21 cellular contexts compared by ENCODE assay signal in genomic region chr1:183498342-183498991, GRCh38. TPM values are rescaled to one million over a fixed set of nuclear protein-coding genes. Genes with fewer than 3 reads are reported as not detected.
DNase-seq lines count a peak whose midpoint lies in the region; ATAC-seq, FAIRE-seq and TF ChIP-seq lines count a peak whose summit lies in the region.
"Had no signal": no experiment of that assay in that cellular context is flagged by ENCODE, and none has a peak within 500 bp of the region (broad histone marks: within the 10 kb centered on the region; RNA-seq: fewer than 3 reads in every experiment).

No MANE protein-coding gene starts in this region.

- peaks cover 20% of the 10 kb centered on the region for H3K36me3 Mint-ChIP-seq in activated CD4-positive, alpha-beta memory T cell treated with anti-CD3 and anti-CD28 coated beads, Interleukin-2, amount 10 ng/mL, durations not matched to agents 7 days and 5 days (ENCODE audit: low read depth)
- H3K36me3 Mint-ChIP-seq in activated CD4-positive, alpha-beta memory T cell treated with anti-CD3 and anti-CD28 coated beads for 36 hours = peaks cover 3% of the 10 kb centered on the region
- H3K36me3 Mint-ChIP-seq in activated T-helper 2 cell treated with anti-CD3 and anti-CD28 coated beads, Interferon-gamma antibody, Interleukin-2, Interleukin-4, amounts not matched to agents 10 μg/mL and 5 μg/mL and 100 μg/mL, durations not matched to agents 14 hours and 24 hours and 36 hours (ENCODE audit: low read depth) = peaks cover 19% of the 10 kb centered on the region
- H3K36me3 Mint-ChIP-seq in natural killer cell treated with Interleukin-12 subunit alpha and Interleukin-12 subunit beta and Interleukin-15 and Interleukin-18, amount 100 ng/mL, for 72 hours = no peaks in the 10 kb centered on the region

- no peaks in the 10 kb centered on the region for H3K9me3 Mint-ChIP-seq in activated CD4-positive, alpha-beta memory T cell treated with anti-CD3 and anti-CD28 coated beads, Interleukin-2, amount 10 ng/mL, durations not matched to agents 7 days and 5 days
- no peaks in the 10 kb centered on the region for H3K9me3 Mint-ChIP-seq in activated CD4-positive, alpha-beta memory T cell treated with anti-CD3 and anti-CD28 coated beads for 36 hours
- peaks cover 4% of the 10 kb centered on the region for H3K9me3 Mint-ChIP-seq in activated T-helper 2 cell treated with anti-CD3 and anti-CD28 coated beads, Interferon-gamma antibody, Interleukin-2, Interleukin-4, amounts not matched to agents 10 μg/mL and 5 μg/mL and 100 μg/mL, durations not matched to agents 14 hours and 24 hours and 36 hours
- H3K9me3 Mint-ChIP-seq in natural killer cell treated with Interleukin-12 subunit alpha and Interleukin-12 subunit beta and Interleukin-15 and Interleukin-18, amount 100 ng/mL, for 72 hours = no peaks in the 10 kb centered on the region

- peak in 1 of 2 donors; percentile 56 for ATAC-seq in natural killer cell treated with Interleukin-12 subunit alpha and Interleukin-12 subunit beta and Interleukin-15 and Interleukin-18, amount 100 ng/mL, for 72 hours
- ATAC-seq in HG03095 (IDR thresholded peaks at IDR 0.05; ENCODE audit: unreplicated experiment) = no peak
- ATAC-seq: left lobe of liver, upper lobe of right lung had no signal

- H3K4me3 Mint-ChIP-seq in activated CD4-positive, alpha-beta memory T cell treated with anti-CD3 and anti-CD28 coated beads, Interleukin-2, amount 10 ng/mL, durations not matched to agents 7 days and 5 days = peak overlapping the region; percentile 6
- no peak overlapping the region for H3K4me3 Mint-ChIP-seq in activated CD4-positive, alpha-beta memory T cell treated with anti-CD3 and anti-CD28 coated beads for 36 hours
- H3K4me3 Mint-ChIP-seq in activated T-helper 2 cell treated with anti-CD3 and anti-CD28 coated beads, Interferon-gamma antibody, Interleukin-2, Interleukin-4, amounts not matched to agents 10 μg/mL and 5 μg/mL and 100 μg/mL, durations not matched to agents 14 hours and 24 hours and 36 hours (ENCODE audit: low read depth) = peak overlapping the region; percentile 49
- peak overlapping the region; percentile 51 for H3K4me3 Mint-ChIP-seq in natural killer cell treated with Interleukin-12 subunit alpha and Interleukin-12 subunit beta and Interleukin-15 and Interleukin-18, amount 100 ng/mL, for 72 hours

- peaks cover 44% of the 10 kb centered on the region for H3K4me1 Mint-ChIP-seq in activated CD4-positive, alpha-beta memory T cell treated with anti-CD3 and anti-CD28 coated beads, Interleukin-2, amount 10 ng/mL, durations not matched to agents 7 days and 5 days
- peaks cover 55% of the 10 kb centered on the region for H3K4me1 Mint-ChIP-seq in activated CD4-positive, alpha-beta memory T cell treated with anti-CD3 and anti-CD28 coated beads for 36 hours (ENCODE audit: low read depth)
- H3K4me1 Mint-ChIP-seq in activated T-helper 2 cell treated with anti-CD3 and anti-CD28 coated beads, Interferon-gamma antibody, Interleukin-2, Interleukin-4, amounts not matched to agents 10 μg/mL and 5 μg/mL and 100 μg/mL, durations not matched to agents 14 hours and 24 hours and 36 hours (ENCODE audit: low read depth) = peaks cover 35% of the 10 kb centered on the region
- H3K4me1 Mint-ChIP-seq in natural killer cell treated with Interleukin-12 subunit alpha and Interleukin-12 subunit beta and Interleukin-15 and Interleukin-18, amount 100 ng/mL, for 72 hours (ENCODE audit: low read depth in 2 of 2) = peaks cover 32 to 40% of the 10 kb centered on the region in 2 donors

- peak; percentile 81 for FAIRE-seq in H54 (lab: Jason Lieb, UNC)

- POLR2A ChIA-PET in activated CD4-positive, alpha-beta memory T cell treated with anti-CD3 and anti-CD28 coated beads, Interleukin-2, amount 10 ng/mL, durations not matched to agents 7 days and 5 days (lab: Charles Lee) = interaction anchor here (1.2 to 1.5 kb wide), 2 partner anchors 20 to 26 kb away, joined by 5 to 8 read pairs; partner anchors contain the start of gene SMG7
- POLR2A ChIA-PET in activated CD4-positive, alpha-beta memory T cell treated with anti-CD3 and anti-CD28 coated beads for 36 hours (lab: Charles Lee) = no interaction called here

- DNase-seq in activated CD4-positive, alpha-beta memory T cell treated with anti-CD3 and anti-CD28 coated beads, Interleukin-2, amount 10 ng/mL, durations not matched to agents 7 days and 5 days = no peak
- DNase-seq in activated CD4-positive, alpha-beta memory T cell treated with anti-CD3 and anti-CD28 coated beads for 36 hours = no peak
- no peak for DNase-seq in H54 (ENCODE audit: insufficient read length, low spot score)
- DNase-seq in activated T-helper 2 cell treated with anti-CD3 and anti-CD28 coated beads, Interferon-gamma antibody, Interleukin-2, Interleukin-4, amounts not matched to agents 10 μg/mL and 5 μg/mL and 100 μg/mL, durations not matched to agents 14 hours and 24 hours and 36 hours (ENCODE audit: low spot score) = no peak
- no peak for DNase-seq in natural killer cell treated with Interleukin-12 subunit alpha and Interleukin-12 subunit beta and Interleukin-15 and Interleukin-18, amount 100 ng/mL, for 72 hours (ENCODE audit: low spot score)
- no peak for DNase-seq in mesenteric fat pad (ENCODE audit: low spot score)
- DNase-seq in AG20443 (ENCODE audit: low spot score) = no peak
- DNase-seq: activated CD4-positive, CD25-positive, alpha-beta regulatory T cell; C1 segment of cervical spinal cord; caudate nucleus; esophagus squamous epithelium; H7; IMR-90; NCI-H187; NCI-H446 treated with DMSO at 0.1 percent for 48 hours; retina; Right ventricle myocardium superior; stimulated activated CD4-positive, alpha-beta T cell treated with anti-CD3 and anti-CD28 coated beads, Interleukin-12 subunit alpha, Interleukin-12 subunit beta, amount 100 ng/mL, for 4 hours; upper lobe of right lung had no signal

- intact Hi-C loops in activated CD4-positive, alpha-beta memory T cell treated with anti-CD3 and anti-CD28 coated beads for 36 hours (cut with micrococcal nuclease) = loop anchor here (2.0 kb wide), 1 partner anchor 20 kb away; no protein-coding TSS in a partner anchor
- intact Hi-C loops in activated T-helper 2 cell treated with anti-CD3 and anti-CD28 coated beads, Interferon-gamma antibody, Interleukin-2, Interleukin-4, amounts not matched to agents 10 μg/mL and 5 μg/mL and 100 μg/mL, durations not matched to agents 14 hours and 24 hours and 36 hours (cut with micrococcal nuclease) = no loop called here

- no peak for TF ChIP-seq POLR2A in H54 (IDR thresholded peaks at IDR 0.05; ENCODE audit: low read depth, low read length)

- H3K27ac Mint-ChIP-seq in activated CD4-positive, alpha-beta memory T cell treated with anti-CD3 and anti-CD28 coated beads, Interleukin-2, amount 10 ng/mL, durations not matched to agents 7 days and 5 days = peak overlapping the region; percentile 67
- no peak overlapping the region for H3K27ac Mint-ChIP-seq in activated CD4-positive, alpha-beta memory T cell treated with anti-CD3 and anti-CD28 coated beads for 36 hours
- H3K27ac Mint-ChIP-seq in activated T-helper 2 cell treated with anti-CD3 and anti-CD28 coated beads, Interferon-gamma antibody, Interleukin-2, Interleukin-4, amounts not matched to agents 10 μg/mL and 5 μg/mL and 100 μg/mL, durations not matched to agents 14 hours and 24 hours and 36 hours = peak overlapping the region; percentile 70
- H3K27ac Mint-ChIP-seq in natural killer cell treated with Interleukin-12 subunit alpha and Interleukin-12 subunit beta and Interleukin-15 and Interleukin-18, amount 100 ng/mL, for 72 hours = peak overlapping the region; percentile 37 to 51

- H3K27me3 Mint-ChIP-seq in activated CD4-positive, alpha-beta memory T cell treated with anti-CD3 and anti-CD28 coated beads, Interleukin-2, amount 10 ng/mL, durations not matched to agents 7 days and 5 days = no peaks in the 10 kb centered on the region
- no peaks in the 10 kb centered on the region for H3K27me3 Mint-ChIP-seq in activated CD4-positive, alpha-beta memory T cell treated with anti-CD3 and anti-CD28 coated beads for 36 hours
- H3K27me3 Mint-ChIP-seq in activated T-helper 2 cell treated with anti-CD3 and anti-CD28 coated beads, Interferon-gamma antibody, Interleukin-2, Interleukin-4, amounts not matched to agents 10 μg/mL and 5 μg/mL and 100 μg/mL, durations not matched to agents 14 hours and 24 hours and 36 hours (ENCODE audit: low read depth) = no peaks in the 10 kb centered on the region
- no peaks in the 10 kb centered on the region for H3K27me3 Mint-ChIP-seq in natural killer cell treated with Interleukin-12 subunit alpha and Interleukin-12 subunit beta and Interleukin-15 and Interleukin-18, amount 100 ng/mL, for 72 hours

- CTCF ChIA-PET in activated CD4-positive, alpha-beta memory T cell treated with anti-CD3 and anti-CD28 coated beads, Interleukin-2, amount 10 ng/mL, durations not matched to agents 7 days and 5 days (lab: Charles Lee) = interaction anchor here (1.0 kb wide), 1 partner anchor 8 kb away, joined by 3 read pairs; no protein-coding TSS in a partner anchor
- CTCF ChIA-PET in activated CD4-positive, alpha-beta memory T cell treated with anti-CD3 and anti-CD28 coated beads for 36 hours (lab: Charles Lee) = no interaction called here

RNA-seq across cellular contexts. Expression of gene SMG7, which starts 26.2 kb away (rescaled TPM):
- total RNA-seq in activated CD4-positive, alpha-beta memory T cell treated with anti-CD3 and anti-CD28 coated beads, Interleukin-2, amount 10 ng/mL, durations not matched to agents 7 days and 5 days = 10 to 100 TPM; 74.8 to 76.8 TPM
- total RNA-seq in activated CD4-positive, alpha-beta memory T cell treated with anti-CD3 and anti-CD28 coated beads for 36 hours = 10 to 100 TPM; 45.5 to 46.2 TPM
- 63.3 and 65.0 TPM in 2 replicates for total RNA-seq in activated T-helper 2 cell treated with anti-CD3 and anti-CD28 coated beads, Interferon-gamma antibody, Interleukin-2, Interleukin-4, amounts not matched to agents 10 μg/mL and 5 μg/mL and 100 μg/mL, durations not matched to agents 14 hours and 24 hours and 36 hours
- 10 to 100 TPM; 90.2 to 96.1 TPM for total RNA-seq in natural killer cell treated with Interleukin-12 subunit alpha and Interleukin-12 subunit beta and Interleukin-15 and Interleukin-18, amount 100 ng/mL, for 72 hours
- total RNA-seq in mesenteric fat pad = 40.4 TPM
